In the genomic region with DNA sequence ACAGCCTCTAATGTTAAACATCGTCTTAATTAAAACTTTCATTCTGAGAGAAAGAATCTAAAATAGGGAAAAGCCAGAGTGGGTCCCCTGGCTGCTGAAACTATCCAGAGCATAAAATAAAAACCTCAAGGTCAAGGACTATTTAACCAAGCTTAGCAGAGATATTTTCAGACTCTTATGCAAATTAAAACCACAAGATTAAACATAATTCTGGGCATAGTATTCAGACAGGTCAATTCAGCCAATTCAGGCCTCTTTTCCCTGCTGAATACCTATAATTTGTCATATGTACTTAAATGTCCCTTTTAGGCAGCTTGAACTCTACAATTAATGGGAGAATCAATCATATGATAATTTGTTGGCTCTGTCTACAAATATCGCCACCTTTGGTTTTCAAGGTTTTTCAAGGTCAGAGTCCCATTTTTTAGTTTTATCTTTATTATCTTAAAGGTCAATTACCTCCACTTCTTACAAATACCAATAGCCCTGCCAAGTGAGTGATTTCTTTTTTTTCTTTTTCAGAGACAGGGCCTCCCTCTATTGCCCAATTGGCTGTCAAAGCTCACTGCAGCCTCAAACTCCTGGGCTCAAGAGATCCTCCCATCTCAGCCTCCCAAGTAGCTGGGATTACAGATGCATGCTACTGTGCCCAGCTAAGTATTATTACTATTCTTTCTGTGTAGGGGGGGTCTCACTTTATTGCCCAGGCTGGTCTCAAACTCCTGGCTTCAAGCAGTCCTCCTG, we compare ENCODE assay signal across 1 cellular context.
TF ChIP-seq lines count a peak whose summit lies in the region.

No MANE protein-coding gene starts in this region.

TF ChIP-seq in HepG2, 621 proteins besides CTCF, POLR2A, EP300 and RAD21 (continued from another document):
- TF ChIP-seq, protein P1, sequence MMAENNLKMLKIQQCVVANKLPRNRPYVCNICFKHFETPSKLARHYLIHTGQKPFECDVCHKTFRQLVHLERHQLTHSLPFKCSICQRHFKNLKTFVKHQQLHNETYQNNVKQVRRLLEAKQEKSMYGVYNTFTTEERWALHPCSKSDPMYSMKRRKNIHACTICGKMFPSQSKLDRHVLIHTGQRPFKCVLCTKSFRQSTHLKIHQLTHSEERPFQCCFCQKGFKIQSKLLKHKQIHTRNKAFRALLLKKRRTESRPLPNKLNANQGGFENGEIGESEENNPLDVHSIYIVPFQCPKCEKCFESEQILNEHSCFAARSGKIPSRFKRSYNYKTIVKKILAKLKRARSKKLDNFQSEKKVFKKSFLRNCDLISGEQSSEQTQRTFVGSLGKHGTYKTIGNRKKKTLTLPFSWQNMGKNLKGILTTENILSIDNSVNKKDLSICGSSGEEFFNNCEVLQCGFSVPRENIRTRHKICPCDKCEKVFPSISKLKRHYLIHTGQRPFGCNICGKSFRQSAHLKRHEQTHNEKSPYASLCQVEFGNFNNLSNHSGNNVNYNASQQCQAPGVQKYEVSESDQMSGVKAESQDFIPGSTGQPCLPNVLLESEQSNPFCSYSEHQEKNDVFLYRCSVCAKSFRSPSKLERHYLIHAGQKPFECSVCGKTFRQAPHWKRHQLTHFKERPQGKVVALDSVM (CRISPR knock-in tag; IDR thresholded peaks at IDR 0.05) = peak; percentile 99
- peak; percentile 71; the same call in 1 of the 2 replicates for TF ChIP-seq ZMYM3 (CRISPR knock-in tag; IDR thresholded peaks at IDR 0.05)
- TF ChIP-seq, protein P2, sequence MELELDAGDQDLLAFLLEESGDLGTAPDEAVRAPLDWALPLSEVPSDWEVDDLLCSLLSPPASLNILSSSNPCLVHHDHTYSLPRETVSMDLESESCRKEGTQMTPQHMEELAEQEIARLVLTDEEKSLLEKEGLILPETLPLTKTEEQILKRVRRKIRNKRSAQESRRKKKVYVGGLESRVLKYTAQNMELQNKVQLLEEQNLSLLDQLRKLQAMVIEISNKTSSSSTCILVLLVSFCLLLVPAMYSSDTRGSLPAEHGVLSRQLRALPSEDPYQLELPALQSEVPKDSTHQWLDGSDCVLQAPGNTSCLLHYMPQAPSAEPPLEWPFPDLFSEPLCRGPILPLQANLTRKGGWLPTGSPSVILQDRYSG (CRISPR knock-in tag; IDR thresholded peaks at IDR 0.05) = no peak
- TF ChIP-seq, protein P3, sequence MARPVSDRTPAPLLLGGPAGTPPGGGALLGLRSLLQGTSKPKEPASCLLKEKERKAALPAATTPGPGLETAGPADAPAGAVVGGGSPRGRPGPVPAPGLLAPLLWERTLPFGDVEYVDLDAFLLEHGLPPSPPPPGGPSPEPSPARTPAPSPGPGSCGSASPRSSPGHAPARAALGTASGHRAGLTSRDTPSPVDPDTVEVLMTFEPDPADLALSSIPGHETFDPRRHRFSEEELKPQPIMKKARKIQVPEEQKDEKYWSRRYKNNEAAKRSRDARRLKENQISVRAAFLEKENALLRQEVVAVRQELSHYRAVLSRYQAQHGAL (CRISPR knock-in tag; IDR thresholded peaks at IDR 0.05; ENCODE audit: not compliant biosample characterization) = no peak
- TF ChIP-seq GATAD2A (CRISPR knock-in tag; IDR thresholded peaks at IDR 0.05) = 0 out of 2 replicates have a peak, but pooled peaks have one; percentile 12
- TF ChIP-seq ZNF260 (CRISPR knock-in tag; IDR thresholded peaks at IDR 0.05; ENCODE audit: borderline replicate concordance, low read depth) = no peak
- TF ChIP-seq ZMYM2 (CRISPR knock-in tag; IDR thresholded peaks at IDR 0.05) = 0 out of 2 replicates have a peak, but pooled peaks have one; percentile 38
- TF ChIP-seq HES4 (CRISPR knock-in tag; IDR thresholded peaks at IDR 0.05; ENCODE audit: borderline replicate concordance) = no peak
- TF ChIP-seq CEBPG (CRISPR knock-in tag; IDR thresholded peaks at IDR 0.05) = peak; percentile 52
